11 cellular contexts compared by ENCODE assay signal in the genomic region with DNA sequence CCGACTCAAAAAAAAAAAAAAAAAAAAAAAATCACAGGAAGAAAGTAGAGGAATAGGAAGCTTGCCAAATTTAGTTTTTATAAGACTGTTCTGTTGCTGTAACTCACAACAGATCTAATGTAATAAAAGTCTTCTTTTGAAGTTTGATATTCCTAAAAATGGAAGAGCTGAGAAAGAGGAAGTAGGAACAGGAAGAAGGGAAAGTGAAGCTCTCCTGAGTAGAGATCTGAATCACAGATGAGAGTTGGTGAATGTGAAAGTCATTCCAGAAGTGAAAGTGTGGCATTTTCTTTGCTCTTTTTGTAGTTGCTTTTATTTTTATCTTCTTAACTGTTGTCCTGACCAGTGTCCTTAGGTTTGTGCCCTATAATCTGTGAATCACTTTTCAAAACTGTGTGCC. TPM values are rescaled to one million over a fixed set of nuclear protein-coding genes. Genes with fewer than 3 reads are reported as not detected.
DNase-seq lines count a peak whose midpoint lies in the region; ATAC-seq and TF ChIP-seq lines count a peak whose summit lies in the region.
"Had no signal": no experiment of that assay in that cellular context is flagged by ENCODE, and none has a peak within 500 bp of the region (broad histone marks: within the 10 kb centered on the region; RNA-seq: fewer than 3 reads in every experiment).

No MANE protein-coding gene starts in this region.

- H3K9me2 ChIP-seq in PC-3 (replicated peaks; ENCODE audit: low read length), result no peaks in the 10 kb centered on the region

- CTCF ChIA-PET in PC-3 (lab: Charles Lee), result interaction anchor here (0.6 to 1.0 kb wide), 3 partner anchors 36 to 72 kb away, joined by 3 to 5 read pairs (median 4); a partner anchor contains a TSS

- no peaks in the 10 kb centered on the region for H3K9me3 ChIP-seq in PC-3 (ENCODE audit: low read length)
- no peaks in the 10 kb centered on the region for H3K9me3 ChIP-seq in duodenal mucosa (ENCODE audit: control insufficient read depth in 1 of 2, low read length in 2 of 2)

- peaks cover 89% of the 10 kb centered on the region for H3K79me2 ChIP-seq in PC-3 (ENCODE audit: low read length)

- peak overlapping the region; percentile 39 to 94 for H3K27ac Mint-ChIP-seq in natural killer cell treated with Interleukin-12 subunit alpha and Interleukin-12 subunit beta and Interleukin-15 and Interleukin-18, amount 100 ng/mL, for 72 hours
- H3K27ac Mint-ChIP-seq in natural killer cell (no peak overlapping the region), type B pancreatic cell (no peak overlapping the region)

- no peaks in the 10 kb centered on the region for H3F3A ChIP-seq in PC-3 (ENCODE audit: low read length, unreplicated experiment)

- H4K20me1 ChIP-seq in PC-3 (ENCODE audit: low read length), result 0 out of 2 replicates have a peak, but pooled peaks cover 6% of the 10 kb centered on the region

- H2AFZ ChIP-seq in PC-3 (ENCODE audit: low read length), result no peak overlapping the region

- H3K27me3 Mint-ChIP-seq in natural killer cell treated with Interleukin-12 subunit alpha and Interleukin-12 subunit beta and Interleukin-15 and Interleukin-18, amount 100 ng/mL, for 72 hours, result no peaks in the 10 kb centered on the region
- H3K27me3 Mint-ChIP-seq in natural killer cell (ENCODE audit: low read depth in 2 of 2) (no peaks in the 10 kb centered on the region), type B pancreatic cell (no peaks in the 10 kb centered on the region)

- peak overlapping the region; percentile 92 for H3K4me2 ChIP-seq in PC-3 (ENCODE audit: low read length)

- peak overlapping the region; percentile 90 for H3K4me3 Mint-ChIP-seq in natural killer cell treated with Interleukin-12 subunit alpha and Interleukin-12 subunit beta and Interleukin-15 and Interleukin-18, amount 100 ng/mL, for 72 hours
- H3K4me3 Mint-ChIP-seq in natural killer cell, result no peak overlapping the region
- peak overlapping the region; percentile 100 for H3K4me3 Mint-ChIP-seq in type B pancreatic cell

- H3K36me3 ChIP-seq in PC-3 (ENCODE audit: low read depth, low read length) (peaks cover 9% of the 10 kb centered on the region), duodenal mucosa (ENCODE audit: control insufficient read depth in 1 of 2, insufficient read depth in 2 of 2, low read length in 2 of 2) (peaks cover 0 to 4% of the 10 kb centered on the region in 2 donors)

- no TSS peak for BruUV-seq in PC-3 (replicated peaks; lab: Mats Ljungman, UMichigan)

- no peaks in the 10 kb centered on the region for H3K9me3 Mint-ChIP-seq in natural killer cell treated with Interleukin-12 subunit alpha and Interleukin-12 subunit beta and Interleukin-15 and Interleukin-18, amount 100 ng/mL, for 72 hours
- H3K9me3 Mint-ChIP-seq in natural killer cell, result no peaks in the 10 kb centered on the region
- H3K9me3 Mint-ChIP-seq in type B pancreatic cell, result no peaks in the 10 kb centered on the region

- H3K36me3 Mint-ChIP-seq in natural killer cell treated with Interleukin-12 subunit alpha and Interleukin-12 subunit beta and Interleukin-15 and Interleukin-18, amount 100 ng/mL, for 72 hours, result peaks cover 4% of the 10 kb centered on the region
- H3K36me3 Mint-ChIP-seq in natural killer cell (no peaks in the 10 kb centered on the region), type B pancreatic cell (peaks cover 4% of the 10 kb centered on the region)

- TF ChIP-seq CTCF in natural killer cell (IDR thresholded peaks at IDR 0.05), result no peak
- no peak for TF ChIP-seq CTCF in PC-3 (conservative IDR thresholded peaks at IDR 0.05; ENCODE audit: low read depth, low read length)
- no peak for TF ChIP-seq CTCF in type B pancreatic cell (conservative IDR thresholded peaks at IDR 0.05)

- H3K4me1 Mint-ChIP-seq in natural killer cell treated with Interleukin-12 subunit alpha and Interleukin-12 subunit beta and Interleukin-15 and Interleukin-18, amount 100 ng/mL, for 72 hours (ENCODE audit: low read depth in 2 of 2), result peaks cover 19 to 35% of the 10 kb centered on the region in 2 donors
- peaks cover 31 to 41% of the 10 kb centered on the region in 2 donors for H3K4me1 Mint-ChIP-seq in natural killer cell
- peaks cover 9% of the 10 kb centered on the region for H3K4me1 Mint-ChIP-seq in type B pancreatic cell (ENCODE audit: unreplicated experiment)

- peak overlapping the region; percentile 88; the same call in 1 of the 2 replicates for H3K9ac ChIP-seq in PC-3 (ENCODE audit: low read length)
- H3K9ac ChIP-seq in duodenal mucosa (ENCODE audit: low read depth in 1 of 2, low read length in 2 of 2), result no peak overlapping the region

- no peak overlapping the region for H3K27ac ChIP-seq in PC-3 (ENCODE audit: low read length)
- H3K27ac ChIP-seq in duodenal mucosa (ENCODE audit: low read depth, low read length), result no peak overlapping the region
- H3K27ac ChIP-seq: brain microvascular endothelial cell had no signal

- no peak for ATAC-seq in natural killer cell treated with Interleukin-12 subunit alpha and Interleukin-12 subunit beta and Interleukin-15 and Interleukin-18, amount 100 ng/mL, for 72 hours
- no peak for ATAC-seq in natural killer cell
- no peak for ATAC-seq in PC-3
- ATAC-seq in GM18870 (IDR thresholded peaks at IDR 0.05; ENCODE audit: unreplicated experiment), result no peak
- ATAC-seq in HG03045 (IDR thresholded peaks at IDR 0.05; ENCODE audit: unreplicated experiment), result no peak

- H3K4me1 ChIP-seq in PC-3 (ENCODE audit: insufficient read depth, low read length) (peaks cover 26% of the 10 kb centered on the region), duodenal mucosa (ENCODE audit: control insufficient read depth in 1 of 2, insufficient read depth in 2 of 2, low read length in 2 of 2) (peaks cover 17 to 45% of the 10 kb centered on the region in 2 donors)

- POLR2A ChIA-PET in PC-3 (lab: Charles Lee; ENCODE audit: unreplicated experiment), result no interaction called here

- no peaks in the 10 kb centered on the region for H3K27me3 ChIP-seq in PC-3 (ENCODE audit: low read length)
- H3K27me3 ChIP-seq in duodenal mucosa (ENCODE audit: control insufficient read depth in 1 of 2, insufficient read depth in 2 of 2, low read length in 2 of 2), result no peaks in the 10 kb centered on the region
- H3K27me3 ChIP-seq: brain microvascular endothelial cell had no signal

- H3K4me3 ChIP-seq in PC-3 (ENCODE audit: low read length), result peak overlapping the region; percentile 82
- H3K4me3 ChIP-seq in duodenal mucosa (ENCODE audit: low read depth in 1 of 2, low read length in 2 of 2), result peak overlapping the region; percentile 10 to 29

- intact Hi-C loops in natural killer cell (cut with micrococcal nuclease) (no loop called here), PC-3 (cut with micrococcal nuclease) (loop anchor here (5.0 kb wide), 1 partner anchor 69 kb away; a partner anchor contains a TSS)

- DNase-seq in natural killer cell treated with Interleukin-12 subunit alpha and Interleukin-12 subunit beta and Interleukin-15 and Interleukin-18, amount 100 ng/mL, for 72 hours (ENCODE audit: low spot score), result no peak
- DNase-seq in natural killer cell (no peak), PC-3 (no peak), type B pancreatic cell (ENCODE audit: extremely low spot score, unreplicated experiment) (no peak), NCI-H82 treated with DMSO at 0.1 percent for 48 hours (lab: John Stamatoyannopoulos, UW; ENCODE audit: unreplicated experiment) (no peak)
- DNase-seq: activated CD4-positive, alpha-beta T cell treated with anti-CD3 and anti-CD28 coated beads, Interleukin-2, amount 50 U/mL, for 1 hour; brain microvascular endothelial cell; NCI-H1417 had no signal

RNA-seq across cellular contexts. Expression of a gene that starts 2.1 kb away (rescaled TPM):
- 100 to 1,000 TPM; 147 to 161 TPM for total RNA-seq in natural killer cell treated with Interleukin-12 subunit alpha and Interleukin-12 subunit beta and Interleukin-15 and Interleukin-18, amount 100 ng/mL, for 72 hours
- 10 to 100 TPM; 56.6 to 94.7 (median 77.6) TPM for total RNA-seq in natural killer cell
- 99.2 and 117 TPM in 2 replicates for total RNA-seq in PC-3 (2014; rRNA removed)
- total RNA-seq in type B pancreatic cell (ENCODE audit: low replicate concordance), result 97.0 and 98.8 TPM in 2 replicates

RNA-seq across cellular contexts. Expression of a gene that starts 11.8 kb away (rescaled TPM):
- 10 to 100 TPM; 17.9 to 36.4 TPM for total RNA-seq in natural killer cell treated with Interleukin-12 subunit alpha and Interleukin-12 subunit beta and Interleukin-15 and Interleukin-18, amount 100 ng/mL, for 72 hours
- total RNA-seq in natural killer cell, result 10 to 100 TPM; 15.4 to 21.4 (median 21.1) TPM
- total RNA-seq in PC-3 (2014; rRNA removed), result 56.2 and 59.5 TPM in 2 replicates
- total RNA-seq in type B pancreatic cell (ENCODE audit: low replicate concordance), result 40.3 and 57.5 TPM in 2 replicates

Comparison
In these comparisons a context has a peak if more than half of its experiments do, and no peak if none do; other contexts are left out.
1. H3K27ac Mint-ChIP-seq: peak in natural killer cell treated with Interleukin-12 subunit alpha and Interleukin-12 subunit beta and Interleukin-15 and Interleukin-18, amount 100 ng/mL, for 72 hours (2 of 2); none in natural killer cell (0 of 2) and type B pancreatic cell (single experiment).